In genomic region chr6:17470209-17470952, GRCh38 we compare ENCODE assay signal across 13 cellular contexts.
DNase-seq lines count a peak whose midpoint lies in the region; ATAC-seq and TF ChIP-seq lines count a peak whose summit lies in the region.
"Had no signal": no experiment of that assay in that cellular context is flagged by ENCODE, and none has a peak within 500 bp of the region (broad histone marks: within the 10 kb centered on the region; RNA-seq: fewer than 3 reads in every experiment).

No MANE protein-coding gene starts in this region.

- H4K20me1 ChIP-seq in Karpas-422 (ENCODE audit: insufficient read depth, low read depth, low read length), result no peaks in the 10 kb centered on the region

- no peak overlapping the region for H2AFZ ChIP-seq in Karpas-422 (ENCODE audit: low read length)

- H3K27me3 ChIP-seq in colonic mucosa (no peaks in the 10 kb centered on the region), prostate gland (replicated peaks; ENCODE audit: insufficient read depth) (no peaks in the 10 kb centered on the region), Karpas-422 (ENCODE audit: low read length) (no peaks in the 10 kb centered on the region)
- H3K27me3 ChIP-seq: right lobe of liver had no signal

- no peak overlapping the region for H3K4me2 ChIP-seq in Karpas-422 (ENCODE audit: low read depth, low read length, poor library complexity, severe bottlenecking)

- WGBS in prostate gland, result 79% methylated on average over 2 of the region's 2 CpGs

- no peaks in the 10 kb centered on the region for H3K79me2 ChIP-seq in Karpas-422 (ENCODE audit: low read length)

- TF ChIP-seq CTCF in AG10803 (conservative IDR thresholded peaks at IDR 0.05; ENCODE audit: low read length) (no peak), colonic mucosa (IDR thresholded peaks at IDR 0.05) (no peak), prostate gland (IDR thresholded peaks at IDR 0.05) (no peak)

- H3K36me3 ChIP-seq in colonic mucosa (no peaks in the 10 kb centered on the region), prostate gland (no peaks in the 10 kb centered on the region), Karpas-422 (ENCODE audit: insufficient read depth, low read length) (no peaks in the 10 kb centered on the region)
- H3K36me3 ChIP-seq: right lobe of liver had no signal

- H3K4me1 ChIP-seq in colonic mucosa (peaks cover 5% of the 10 kb centered on the region), prostate gland (replicated peaks) (no peaks in the 10 kb centered on the region), Karpas-422 (ENCODE audit: low read length) (no peaks in the 10 kb centered on the region)

- H3K9ac ChIP-seq in colonic mucosa (ENCODE audit: low read depth in 2 of 2, low read length in 2 of 2), result no peak overlapping the region
- no peak overlapping the region for H3K9ac ChIP-seq in Karpas-422 (ENCODE audit: low read length)

- H3K9me2 ChIP-seq in Karpas-422 (replicated peaks; ENCODE audit: insufficient read depth, low read length), result no peaks in the 10 kb centered on the region

- no peak for TF ChIP-seq POLR2A in prostate gland (IDR thresholded peaks at IDR 0.05)

- peak overlapping the region; percentile 40 for H3K27ac ChIP-seq in colonic mucosa
- H3K27ac ChIP-seq in prostate gland, result peak overlapping the region; percentile 28 to 49
- no peak overlapping the region for H3K27ac ChIP-seq in Karpas-422 (ENCODE audit: low read length)
- H3K27ac ChIP-seq: right lobe of liver had no signal

- ATAC-seq in HG02759 (IDR thresholded peaks at IDR 0.05; ENCODE audit: unreplicated experiment) (peak; percentile 53), HG02763 (IDR thresholded peaks at IDR 0.05; ENCODE audit: unreplicated experiment) (no peak)
- ATAC-seq: naive thymus-derived CD4-positive, alpha-beta T cell had no signal

- H3K9me3 ChIP-seq in colonic mucosa (no peaks in the 10 kb centered on the region), prostate gland (no peaks in the 10 kb centered on the region), Karpas-422 (ENCODE audit: low read length) (no peaks in the 10 kb centered on the region)
- H3K9me3 ChIP-seq: right lobe of liver had no signal

- H3K4me3 ChIP-seq in AG10803 (ENCODE audit: low read length), result no peak overlapping the region
- no peak overlapping the region for H3K4me3 ChIP-seq in colonic mucosa
- H3K4me3 ChIP-seq in prostate gland, result no peak overlapping the region
- H3K4me3 ChIP-seq in Karpas-422 (ENCODE audit: low read length), result no peak overlapping the region
- H3K4me3 ChIP-seq: right lobe of liver had no signal

- DNase-seq in AG10803 (ENCODE audit: low read depth), result peak; percentile 45
- no peak for DNase-seq in colonic mucosa
- DNase-seq in prostate gland (ENCODE audit: low spot score), result no peak
- DNase-seq in NCI-H1930 (lab: John Stamatoyannopoulos, UW), result no peak
- DNase-seq in NCI-H187 treated with DMSO at 0.1 percent for 48 hours (lab: John Stamatoyannopoulos, UW), result no peak
- no peak for DNase-seq in Karpas-422
- DNase-seq: activated effector memory CD4-positive, alpha-beta T cell treated with anti-CD3 and anti-CD28 coated beads, Interleukin-2, amount 50 U/mL, for 16 hours; left colon; naive thymus-derived CD4-positive, alpha-beta T cell; NCI-H1092; right lobe of liver had no signal

- intact Hi-C loops in colonic mucosa (cut with DNase I), result no loop called here
- intact Hi-C loops in prostate gland (cut with DNase I), result no loop called here
